Comparison of ENCODE assay signal across 1 cellular context in the genomic region with DNA sequence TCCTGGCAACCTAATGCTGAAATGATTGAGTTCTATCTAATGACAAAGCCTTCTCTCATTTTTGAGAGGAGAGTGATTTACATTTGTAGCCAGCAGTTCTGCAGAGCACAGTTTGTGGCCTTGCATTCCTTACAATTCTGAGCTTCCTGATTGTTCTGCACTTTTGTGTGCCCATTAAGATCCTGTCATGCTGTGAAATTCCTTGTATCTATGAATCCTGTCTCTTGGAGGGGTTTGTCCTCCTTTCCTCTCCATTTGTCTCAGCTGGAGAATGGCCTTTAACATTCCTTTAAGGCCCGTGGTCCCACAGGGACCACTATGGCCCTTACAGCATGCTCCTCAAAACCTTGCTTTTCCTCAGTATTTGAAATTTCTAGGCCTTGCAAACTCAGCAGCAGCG.
TF ChIP-seq lines count a peak whose summit lies in the region.

No MANE protein-coding gene starts in this region.

TF ChIP-seq in endothelial cell of umbilical vein, 7 proteins besides CTCF, POLR2A, EP300 and RAD21 (continued from another document):
- TF ChIP-seq GATA2 (IDR thresholded peaks at IDR 0.05; ENCODE audit: insufficient read depth, insufficient read length, low read depth, low read length), result no peak
TF ChIP-seq in endothelial cell of umbilical vein: peak in this region for 0.
